ENCODE assay signal across 1 cellular context in the genomic region with DNA sequence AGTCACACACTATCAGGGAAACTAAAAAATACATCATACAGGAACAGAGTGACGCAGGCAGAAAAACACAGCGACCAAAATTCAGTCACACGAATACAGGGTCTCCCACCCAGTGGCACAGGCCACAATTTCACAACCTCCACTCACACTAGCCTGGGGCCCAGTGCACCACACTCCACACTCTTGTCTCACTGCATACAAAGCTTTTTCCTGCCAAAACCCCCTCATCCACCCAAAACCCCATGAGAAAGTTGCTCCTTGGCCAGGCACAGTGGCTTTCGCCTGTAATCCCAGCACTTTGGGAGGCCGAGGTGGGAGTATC.
TF ChIP-seq lines count a peak whose summit lies in the region.

No MANE protein-coding gene starts in this region.

TF ChIP-seq in GM23338, 12 proteins besides CTCF, POLR2A, EP300 and RAD21 (continued from another document):
- TF ChIP-seq, protein P1, sequence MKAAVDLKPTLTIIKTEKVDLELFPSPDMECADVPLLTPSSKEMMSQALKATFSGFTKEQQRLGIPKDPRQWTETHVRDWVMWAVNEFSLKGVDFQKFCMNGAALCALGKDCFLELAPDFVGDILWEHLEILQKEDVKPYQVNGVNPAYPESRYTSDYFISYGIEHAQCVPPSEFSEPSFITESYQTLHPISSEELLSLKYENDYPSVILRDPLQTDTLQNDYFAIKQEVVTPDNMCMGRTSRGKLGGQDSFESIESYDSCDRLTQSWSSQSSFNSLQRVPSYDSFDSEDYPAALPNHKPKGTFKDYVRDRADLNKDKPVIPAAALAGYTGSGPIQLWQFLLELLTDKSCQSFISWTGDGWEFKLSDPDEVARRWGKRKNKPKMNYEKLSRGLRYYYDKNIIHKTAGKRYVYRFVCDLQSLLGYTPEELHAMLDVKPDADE (IDR thresholded peaks at IDR 0.05): no peak
- TF ChIP-seq EZH2phosphoT487 (IDR thresholded peaks at IDR 0.05; ENCODE audit: unreplicated experiment) (no peak), JUNB (IDR thresholded peaks at IDR 0.05; ENCODE audit: unreplicated experiment) (no peak), POLR2AphosphoS5 (IDR thresholded peaks at IDR 0.05; ENCODE audit: low read depth) (no peak), STAT1 (IDR thresholded peaks at IDR 0.05; ENCODE audit: unreplicated experiment) (no peak), ZNF331 (CRISPR knock-in tag; IDR thresholded peaks at IDR 0.05; ENCODE audit: low read depth) (no peak), ZNF114 (CRISPR knock-in tag; IDR thresholded peaks at IDR 0.05) (no peak), NANOG (IDR thresholded peaks at IDR 0.05; ENCODE audit: borderline replicate concordance) (no peak), CREB1 (CRISPR knock-in tag; IDR thresholded peaks at IDR 0.05; ENCODE audit: low read depth) (no peak)
- TF ChIP-seq, protein P2, sequence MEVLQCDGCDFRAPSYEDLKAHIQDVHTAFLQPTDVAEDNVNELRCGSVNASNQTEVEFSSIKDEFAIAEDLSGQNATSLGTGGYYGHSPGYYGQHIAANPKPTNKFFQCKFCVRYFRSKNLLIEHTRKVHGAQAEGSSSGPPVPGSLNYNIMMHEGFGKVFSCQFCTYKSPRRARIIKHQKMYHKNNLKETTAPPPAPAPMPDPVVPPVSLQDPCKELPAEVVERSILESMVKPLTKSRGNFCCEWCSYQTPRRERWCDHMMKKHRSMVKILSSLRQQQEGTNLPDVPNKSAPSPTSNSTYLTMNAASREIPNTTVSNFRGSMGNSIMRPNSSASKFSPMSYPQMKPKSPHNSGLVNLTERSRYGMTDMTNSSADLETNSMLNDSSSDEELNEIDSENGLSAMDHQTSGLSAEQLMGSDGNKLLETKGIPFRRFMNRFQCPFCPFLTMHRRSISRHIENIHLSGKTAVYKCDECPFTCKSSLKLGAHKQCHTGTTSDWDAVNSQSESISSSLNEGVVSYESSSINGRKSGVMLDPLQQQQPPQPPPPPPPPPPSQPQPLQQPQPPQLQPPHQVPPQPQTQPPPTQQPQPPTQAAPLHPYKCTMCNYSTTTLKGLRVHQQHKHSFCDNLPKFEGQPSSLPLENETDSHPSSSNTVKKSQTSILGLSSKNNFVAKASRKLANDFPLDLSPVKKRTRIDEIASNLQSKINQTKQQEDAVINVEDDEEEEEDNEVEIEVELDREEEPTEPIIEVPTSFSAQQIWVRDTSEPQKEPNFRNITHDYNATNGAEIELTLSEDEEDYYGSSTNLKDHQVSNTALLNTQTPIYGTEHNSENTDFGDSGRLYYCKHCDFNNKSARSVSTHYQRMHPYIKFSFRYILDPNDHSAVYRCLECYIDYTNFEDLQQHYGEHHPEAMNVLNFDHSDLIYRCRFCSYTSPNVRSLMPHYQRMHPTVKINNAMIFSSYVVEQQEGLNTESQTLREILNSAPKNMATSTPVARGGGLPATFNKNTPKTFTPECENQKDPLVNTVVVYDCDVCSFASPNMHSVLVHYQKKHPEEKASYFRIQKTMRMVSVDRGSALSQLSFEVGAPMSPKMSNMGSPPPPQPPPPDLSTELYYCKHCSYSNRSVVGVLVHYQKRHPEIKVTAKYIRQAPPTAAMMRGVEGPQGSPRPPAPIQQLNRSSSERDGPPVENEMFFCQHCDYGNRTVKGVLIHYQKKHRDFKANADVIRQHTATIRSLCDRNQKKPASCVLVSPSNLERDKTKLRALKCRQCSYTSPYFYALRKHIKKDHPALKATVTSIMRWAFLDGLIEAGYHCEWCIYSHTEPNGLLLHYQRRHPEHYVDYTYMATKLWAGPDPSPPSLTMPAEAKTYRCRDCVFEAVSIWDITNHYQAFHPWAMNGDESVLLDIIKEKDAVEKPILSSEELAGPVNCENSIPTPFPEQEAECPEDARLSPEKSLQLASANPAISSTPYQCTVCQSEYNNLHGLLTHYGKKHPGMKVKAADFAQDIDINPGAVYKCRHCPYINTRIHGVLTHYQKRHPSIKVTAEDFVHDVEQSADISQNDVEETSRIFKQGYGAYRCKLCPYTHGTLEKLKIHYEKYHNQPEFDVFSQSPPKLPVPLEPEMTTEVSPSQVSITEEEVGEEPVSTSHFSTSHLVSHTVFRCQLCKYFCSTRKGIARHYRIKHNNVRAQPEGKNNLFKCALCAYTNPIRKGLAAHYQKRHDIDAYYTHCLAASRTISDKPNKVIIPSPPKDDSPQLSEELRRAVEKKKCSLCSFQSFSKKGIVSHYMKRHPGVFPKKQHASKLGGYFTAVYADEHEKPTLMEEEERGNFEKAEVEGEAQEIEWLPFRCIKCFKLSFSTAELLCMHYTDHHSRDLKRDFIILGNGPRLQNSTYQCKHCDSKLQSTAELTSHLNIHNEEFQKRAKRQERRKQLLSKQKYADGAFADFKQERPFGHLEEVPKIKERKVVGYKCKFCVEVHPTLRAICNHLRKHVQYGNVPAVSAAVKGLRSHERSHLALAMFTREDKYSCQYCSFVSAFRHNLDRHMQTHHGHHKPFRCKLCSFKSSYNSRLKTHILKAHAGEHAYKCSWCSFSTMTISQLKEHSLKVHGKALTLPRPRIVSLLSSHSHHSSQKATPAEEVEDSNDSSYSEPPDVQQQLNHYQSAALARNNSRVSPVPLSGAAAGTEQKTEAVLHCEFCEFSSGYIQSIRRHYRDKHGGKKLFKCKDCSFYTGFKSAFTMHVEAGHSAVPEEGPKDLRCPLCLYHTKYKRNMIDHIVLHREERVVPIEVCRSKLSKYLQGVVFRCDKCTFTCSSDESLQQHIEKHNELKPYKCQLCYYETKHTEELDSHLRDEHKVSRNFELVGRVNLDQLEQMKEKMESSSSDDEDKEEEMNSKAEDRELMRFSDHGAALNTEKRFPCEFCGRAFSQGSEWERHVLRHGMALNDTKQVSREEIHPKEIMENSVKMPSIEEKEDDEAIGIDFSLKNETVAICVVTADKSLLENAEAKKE (CRISPR knock-in tag; IDR thresholded peaks at IDR 0.05): no peak
- TF ChIP-seq, protein P3, sequence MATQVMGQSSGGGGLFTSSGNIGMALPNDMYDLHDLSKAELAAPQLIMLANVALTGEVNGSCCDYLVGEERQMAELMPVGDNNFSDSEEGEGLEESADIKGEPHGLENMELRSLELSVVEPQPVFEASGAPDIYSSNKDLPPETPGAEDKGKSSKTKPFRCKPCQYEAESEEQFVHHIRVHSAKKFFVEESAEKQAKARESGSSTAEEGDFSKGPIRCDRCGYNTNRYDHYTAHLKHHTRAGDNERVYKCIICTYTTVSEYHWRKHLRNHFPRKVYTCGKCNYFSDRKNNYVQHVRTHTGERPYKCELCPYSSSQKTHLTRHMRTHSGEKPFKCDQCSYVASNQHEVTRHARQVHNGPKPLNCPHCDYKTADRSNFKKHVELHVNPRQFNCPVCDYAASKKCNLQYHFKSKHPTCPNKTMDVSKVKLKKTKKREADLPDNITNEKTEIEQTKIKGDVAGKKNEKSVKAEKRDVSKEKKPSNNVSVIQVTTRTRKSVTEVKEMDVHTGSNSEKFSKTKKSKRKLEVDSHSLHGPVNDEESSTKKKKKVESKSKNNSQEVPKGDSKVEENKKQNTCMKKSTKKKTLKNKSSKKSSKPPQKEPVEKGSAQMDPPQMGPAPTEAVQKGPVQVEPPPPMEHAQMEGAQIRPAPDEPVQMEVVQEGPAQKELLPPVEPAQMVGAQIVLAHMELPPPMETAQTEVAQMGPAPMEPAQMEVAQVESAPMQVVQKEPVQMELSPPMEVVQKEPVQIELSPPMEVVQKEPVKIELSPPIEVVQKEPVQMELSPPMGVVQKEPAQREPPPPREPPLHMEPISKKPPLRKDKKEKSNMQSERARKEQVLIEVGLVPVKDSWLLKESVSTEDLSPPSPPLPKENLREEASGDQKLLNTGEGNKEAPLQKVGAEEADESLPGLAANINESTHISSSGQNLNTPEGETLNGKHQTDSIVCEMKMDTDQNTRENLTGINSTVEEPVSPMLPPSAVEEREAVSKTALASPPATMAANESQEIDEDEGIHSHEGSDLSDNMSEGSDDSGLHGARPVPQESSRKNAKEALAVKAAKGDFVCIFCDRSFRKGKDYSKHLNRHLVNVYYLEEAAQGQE (IDR thresholded peaks at IDR 0.05; ENCODE audit: unreplicated experiment): no peak
